ENCODE assay signal across 8 cellular contexts in genomic region chr12:26274441-26275312, GRCh38.
DNase-seq lines count a peak whose midpoint lies in the region; ATAC-seq and TF ChIP-seq lines count a peak whose summit lies in the region.

No MANE protein-coding gene starts in this region.

- H3K9me3 ChIP-seq in Panc1 (ENCODE audit: control insufficient read depth, insufficient read depth, low read depth, low read length) (peaks cover 4% of the 10 kb centered on the region; the same call in 1 of the 2 replicates), body of pancreas (no peaks in the 10 kb centered on the region), skeletal muscle tissue (ENCODE audit: control insufficient read depth in 3 of 3, low read length in 3 of 3) (no peaks in the 10 kb centered on the region)

- H3K4me3 ChIP-seq in AG10803 (ENCODE audit: low read length) (0 out of 2 replicates have a peak overlapping the region, but pooled peaks have one; percentile 4), Panc1 (ENCODE audit: low read depth in 2 of 2, low read length in 2 of 2) (peak overlapping the region in 1 of 2 experiments; percentile 11; a peak in 2 of 4 replicates), body of pancreas (no peak overlapping the region), skeletal muscle tissue (ENCODE audit: low read length in 3 of 3) (no peak overlapping the region)

- peak overlapping the region; percentile 38 to 58 (median 50) for H3K9ac ChIP-seq in skeletal muscle tissue (ENCODE audit: low read depth in 1 of 3, low read length in 3 of 3)

- POLR2A ChIA-PET in Panc1 (lab: Charles Lee) = interaction anchor here (0.5 to 1.6 kb wide), 11 partner anchors 77 to 862 kb away, joined by 3 to 13 read pairs (median 4); partner anchors contain the start of gene BHLHE41

- H3K36me3 ChIP-seq in Panc1 (ENCODE audit: control insufficient read depth, insufficient read depth, low read length) (no peaks in the 10 kb centered on the region), body of pancreas (replicated peaks in 1 of 2; ENCODE audit: insufficient read depth in 1 of 2, low read depth in 2 of 2) (no peaks in the 10 kb centered on the region), skeletal muscle tissue (ENCODE audit: control insufficient read depth in 3 of 3, insufficient read depth in 3 of 3, low read length in 3 of 3) (no peaks in the 10 kb centered on the region)

- intact Hi-C loops in Panc1 (cut with micrococcal nuclease; ENCODE audit: unreplicated experiment) (loop anchor here (1.0 to 5.0 kb wide), 2 partner anchors 77 to 149 kb away; partner anchors contain the start of genes BHLHE41 and SSPN), body of pancreas (cut with DNase I) (no loop called here)

- H3K27me3 ChIP-seq in Panc1 (ENCODE audit: control insufficient read depth, insufficient read depth, low read length) (no peaks in the 10 kb centered on the region), body of pancreas (no peaks in the 10 kb centered on the region), skeletal muscle tissue (ENCODE audit: control insufficient read depth in 3 of 3, insufficient read depth in 3 of 3, low read length in 3 of 3) (no peaks in the 10 kb centered on the region)

- DNase-seq in AG10803 (ENCODE audit: low read depth) (peak; percentile 98), Panc1 (ENCODE audit: low read depth, low spot score) (peak; percentile 100), body of pancreas (peak; percentile 75 to 93 (median 84)), iPS-NIHi7 (ENCODE audit: extremely low spot score) (peak; percentile 60), NCI-H748 treated with DMSO at 0.1 percent for 48 hours (lab: John Stamatoyannopoulos, UW) (no peak)

- in situ Hi-C loops in Panc1 (cut with HindIII; ENCODE audit: low pct_unique_long_range_greater_than_20kb, low sequenced_read_pairs) = no loop called here

- BruUV-seq in Panc1 (replicated peaks; lab: Mats Ljungman, UMichigan) = no TSS peak

- WGBS in body of pancreas, 2 donors = 53 to 55% methylated on average over 11 to 13 of the region's 13 CpGs

- H3K27ac ChIP-seq in Panc1 (ENCODE audit: low read length) (peak overlapping the region; percentile 98), body of pancreas (peak overlapping the region; percentile 85 to 90 (median 88)), skeletal muscle tissue (ENCODE audit: low read depth, low read length) (peak overlapping the region; percentile 63)

- ATAC-seq in GM18868 (IDR thresholded peaks at IDR 0.05; ENCODE audit: unreplicated experiment) (peak; percentile 94), HG03060 (IDR thresholded peaks at IDR 0.05; ENCODE audit: low read depth, unreplicated experiment) (peak; percentile 94), Panc1 (peak; percentile 95), body of pancreas (peak; percentile 98)

- CTCF ChIA-PET in Panc1 (lab: Charles Lee) = interaction anchor here (0.6 to 2.0 kb wide), 7 partner anchors 15 to 427 kb away, joined by 3 to 19 read pairs (median 7); no protein-coding TSS in a partner anchor

- H3K4me1 ChIP-seq in Panc1 (ENCODE audit: control insufficient read depth, insufficient read depth, low read length) (peaks cover 61% of the 10 kb centered on the region), body of pancreas (peaks cover 37% of the 10 kb centered on the region), skeletal muscle tissue (ENCODE audit: control insufficient read depth in 3 of 3, insufficient read depth in 3 of 3, low read length in 3 of 3) (peaks cover 33 to 48% (median 37%) of the 10 kb centered on the region in 3 donors)

- TF ChIP-seq CTCF in AG10803 (conservative IDR thresholded peaks at IDR 0.05; ENCODE audit: low read length) (peak; percentile 5; the same call in 1 of the 2 replicates), Panc1 (IDR thresholded peaks at IDR 0.05) (no peak; the same call in 1 of the 2 replicates), body of pancreas (IDR thresholded peaks at IDR 0.05) (no peak)

- peak; percentile 60 to 74 (median 61) for TF ChIP-seq POLR2A in body of pancreas (IDR thresholded peaks at IDR 0.05)
